Comparison of ENCODE assay signal across 8 cellular contexts in genomic region chr19:8412783-8413592, GRCh38. TPM values are rescaled to one million over a fixed set of nuclear protein-coding genes. Genes with fewer than 3 reads are reported as not detected.
A peak's percentile ranks its signal among the peaks of the same experiment; 100 is the strongest.
DNase-seq lines count a peak whose midpoint lies in the region; ATAC-seq and TF ChIP-seq lines count a peak whose summit lies in the region.

A gene with protein sequence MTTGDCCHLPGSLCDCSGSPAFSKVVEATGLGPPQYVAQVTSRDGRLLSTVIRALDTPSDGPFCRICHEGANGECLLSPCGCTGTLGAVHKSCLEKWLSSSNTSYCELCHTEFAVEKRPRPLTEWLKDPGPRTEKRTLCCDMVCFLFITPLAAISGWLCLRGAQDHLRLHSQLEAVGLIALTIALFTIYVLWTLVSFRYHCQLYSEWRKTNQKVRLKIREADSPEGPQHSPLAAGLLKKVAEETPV (plus strand): TSS chr19:8413305. CDS start chr19:8421841, 8,536 bp downstream.

- H3K4me1 ChIP-seq in heart right ventricle (peaks cover 4 to 62% (median 39%) of the 10 kb centered on the region in 9 donors), upper lobe of right lung (peaks cover 24% of the 10 kb centered on the region)

- CTCF ChIA-PET in T-cell (lab: Charles Lee) = interaction anchor here (0.5 to 1.8 kb wide), 14 partner anchors 9 to 167 kb away, joined by 3 to 24 read pairs (median 4); partner anchors contain the start of genes HNRNPM (in 1 of the 2), RAB11B (in 1 of the 2) and ZNF414 (in 1 of the 2)

- H3K27ac ChIP-seq in adipose tissue (ENCODE audit: low read depth, low read length) (peak within 1 kb of the TSS; percentile 46), heart right ventricle (peak within 1 kb of the TSS; percentile 83 to 96 (median 92)), upper lobe of right lung (peak within 1 kb of the TSS; percentile 77)

- in situ Hi-C loops in GM13977 (cut with MboI; ENCODE audit: low pct_unique_long_range_greater_than_20kb, low sequenced_read_pairs, unreplicated experiment) = no loop called here

- H3K27ac Mint-ChIP-seq in T-cell (peak within 1 kb of the TSS in 1 of 2 donors; percentile 41), progenitor cell of endocrine pancreas (peak within 1 kb of the TSS; percentile 26)

- H3K9me3 Mint-ChIP-seq in T-cell = no peaks in the 10 kb centered on the region
- H3K9me3 Mint-ChIP-seq in progenitor cell of endocrine pancreas (ENCODE audit: low read depth) = no peaks in the 10 kb centered on the region

- intact Hi-C loops in heart right ventricle (cut with DNase I) (loop anchor here in 7 of 10 donors (2.0 to 10.0 kb wide), 6 partner anchors 32 to 94 kb away; partner anchors contain the start of genes HNRNPM (in 1 of the 7) and PRAM1 (in 1 of the 7)), upper lobe of right lung (cut with DNase I) (no loop called here)

- H3K4me3 ChIP-seq in heart right ventricle (peak within 1 kb of the TSS; percentile 40 to 100 (median 93)), upper lobe of right lung (peak within 1 kb of the TSS; percentile 65)

- POLR2A ChIA-PET in T-cell (lab: Charles Lee) = interaction anchor here (0.7 to 0.8 kb wide), 2 partner anchors 9 to 54 kb away, joined by 3 read pairs; no protein-coding TSS in a partner anchor

- peaks cover 4 to 12% (median 6%) of the 10 kb centered on the region in 3 donors for H3K4me1 Mint-ChIP-seq in T-cell
- peaks cover 2% of the 10 kb centered on the region for H3K4me1 Mint-ChIP-seq in progenitor cell of endocrine pancreas (ENCODE audit: low read depth)

- H3K36me3 ChIP-seq in heart right ventricle (no peaks in the 10 kb centered on the region), upper lobe of right lung (no peaks in the 10 kb centered on the region)

- H3K9me3 ChIP-seq in heart right ventricle (no peaks in the 10 kb centered on the region), upper lobe of right lung (no peaks in the 10 kb centered on the region)

- H3K36me3 Mint-ChIP-seq in T-cell (no peaks in the 10 kb centered on the region), progenitor cell of endocrine pancreas (ENCODE audit: insufficient read depth) (no peaks in the 10 kb centered on the region)

- TF ChIP-seq CTCF in GM13977 (IDR thresholded peaks at IDR 0.05; ENCODE audit: extremely low read depth, insufficient read depth, missing control alignments) (peak; percentile 70), heart right ventricle (IDR thresholded peaks at IDR 0.05) (peak; percentile 41 to 92 (median 73)), progenitor cell of endocrine pancreas (IDR thresholded peaks at IDR 0.05; ENCODE audit: unreplicated experiment) (peak; percentile 67), upper lobe of right lung (IDR thresholded peaks at IDR 0.05) (peak; percentile 68)

- H3K27me3 ChIP-seq in heart right ventricle = no peaks in the 10 kb centered on the region
- no peaks in the 10 kb centered on the region for H3K27me3 ChIP-seq in upper lobe of right lung

- DNase-seq in GM13977 (ENCODE audit: low spot score) (peak; percentile 100), NCI-H146 (lab: John Stamatoyannopoulos, UW) (peak; percentile 91), T-cell (peak; percentile 81 to 99 (median 94)), heart right ventricle (peak; percentile 95 to 97), progenitor cell of endocrine pancreas (ENCODE audit: low spot score, unreplicated experiment) (peak; percentile 96), upper lobe of right lung (peak; percentile 99)

- ATAC-seq in HG02870 (IDR thresholded peaks at IDR 0.05; ENCODE audit: unreplicated experiment) (peak; percentile 98), T-cell (replicated peaks in 1 of 4) (peak; percentile 99 to 100 (median 100)), heart right ventricle (peak; percentile 98 to 100 (median 99)), upper lobe of right lung (peak; percentile 100)

- H3K4me3 Mint-ChIP-seq in T-cell (peak within 1 kb of the TSS; percentile 55 to 76 (median 66)), progenitor cell of endocrine pancreas (ENCODE audit: low read depth) (peak within 1 kb of the TSS; percentile 72)

- H3K27me3 Mint-ChIP-seq in T-cell (no peaks in the 10 kb centered on the region), progenitor cell of endocrine pancreas (peaks cover 2% of the 10 kb centered on the region)

- 3 to 6% (median 4%) methylated on average over 66 to 84 of the region's 85 CpGs for WGBS in adipose tissue, 3 donors
- 5% methylated on average over 79 to 85 of the region's 85 CpGs for WGBS in heart right ventricle, 2 donors

RNA-seq across cellular contexts. Expression of the gene that starts here (rescaled TPM):
- total RNA-seq in T-cell (10 to 100 TPM; 20.6 to 40.7 (median 35.6) TPM), heart right ventricle (100 to 1,000 TPM in 1 of 10 donors, 10 to 100 TPM in 9; 70.4 to 104 (median 90.8) TPM), progenitor cell of endocrine pancreas (21.3 and 23.0 TPM in 2 replicates), upper lobe of right lung (58.7 TPM)
- polyA plus RNA-seq in adipose tissue (10 to 100 TPM; 13.4 to 97.9 (median 58.4) TPM), heart right ventricle (10 to 100 TPM; 49.2 to 67.5 TPM)

Comparison
In these comparisons a context has a peak if more than half of its experiments do, and no peak if none do; other contexts are left out.
1. Peak in every context shown above with its lines: DNase-seq, ATAC-seq, H3K4me3 ChIP-seq and H3K27ac ChIP-seq.